ENCODE assay signal across 8 cellular contexts in the genomic region with DNA sequence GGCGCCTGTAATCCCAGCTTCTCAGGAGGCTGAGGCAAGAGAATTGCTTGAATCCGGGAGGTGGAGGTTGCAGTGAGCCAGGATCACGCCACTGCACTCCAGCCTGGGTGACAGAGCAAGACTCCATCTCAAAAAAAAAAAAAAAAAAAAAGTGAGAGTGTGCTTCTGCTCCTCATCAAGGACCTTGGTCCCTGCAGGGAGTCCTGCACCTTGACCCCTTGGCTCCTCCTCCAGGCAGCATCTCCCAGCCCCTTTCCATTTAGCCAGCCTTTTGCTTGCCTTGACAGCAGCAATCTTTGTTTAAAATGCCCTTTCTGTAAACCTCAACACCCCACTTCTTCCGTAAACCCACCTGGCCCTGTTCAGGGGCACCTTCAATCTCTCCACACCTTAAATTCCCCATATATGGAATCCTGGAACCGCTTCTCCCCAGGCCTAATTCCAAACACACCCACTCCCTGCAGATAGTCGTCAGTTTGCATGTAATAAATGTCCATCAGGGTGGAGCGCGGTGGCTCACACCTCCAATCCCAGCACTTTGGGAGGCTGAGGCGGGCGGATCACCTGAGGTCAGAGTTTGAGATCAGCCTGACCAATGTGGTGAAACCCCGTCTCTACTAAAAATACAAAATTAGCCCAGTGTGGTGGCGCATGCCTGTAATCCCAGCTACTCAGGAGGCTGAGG.
A peak's percentile ranks its signal among the peaks of the same experiment; 100 is the strongest.
DNase-seq lines count a peak whose midpoint lies in the region; ATAC-seq, FAIRE-seq and TF ChIP-seq lines count a peak whose summit lies in the region.
"Not testable (repeated sequence)": the region's sequence is repeated elsewhere in the genome, so short reads cannot be mapped to it uniquely, and the experiment has no call there.

No MANE protein-coding gene starts in this region.

- H3K27me3 ChIP-seq in CD4-positive, CD25-positive, alpha-beta regulatory T cell (ENCODE audit: control insufficient read depth, insufficient read depth, low read length); H9 (ENCODE audit: insufficient read depth, low read length); small intestine (ENCODE audit: control insufficient read depth in 2 of 2, insufficient read depth in 2 of 2, low read length in 2 of 2): not testable (repeated sequence)

- not testable (repeated sequence) for FAIRE-seq in small intestine (lab: Jason Lieb, UNC)

- not testable (repeated sequence) for H3K14ac ChIP-seq in H9 (ENCODE audit: insufficient read depth, low read length)

- H2AFZ ChIP-seq in H9 (ENCODE audit: low read length), result not testable (repeated sequence)

- H3K4ac ChIP-seq in H9 (ENCODE audit: low read depth, low read length), result not testable (repeated sequence)

- not testable (repeated sequence) for H3K79me1 ChIP-seq in H9 (ENCODE audit: insufficient read depth, low read depth, low read length, poor library complexity, severe bottlenecking)

- H4K8ac ChIP-seq in H9 (replicated peaks; ENCODE audit: insufficient read length, low read depth, low read length), result not testable (repeated sequence)

- CTCF ChIA-PET in WTC11 (lab: Charles Lee), result not testable (repeated sequence)

- H3K4me3 Mint-ChIP-seq in CD4-positive, CD25-positive, alpha-beta regulatory T cell, result peak overlapping the region in 1 of 4 donors; percentile 22
- not testable (repeated sequence) for H3K4me3 Mint-ChIP-seq in H9; WTC11; activated naive CD8-positive, alpha-beta T cell; nephron progenitor cell
- peak overlapping the region; percentile 3 for H3K4me3 Mint-ChIP-seq in endothelial cell (ENCODE audit: unreplicated experiment)

- not testable (repeated sequence) for H3K56ac ChIP-seq in H9 (ENCODE audit: insufficient read length, low read depth, low read length)

- not testable (repeated sequence) for H2AK5ac ChIP-seq in H9 (ENCODE audit: insufficient read length, low read length)

- H3T11ph ChIP-seq in H9 (ENCODE audit: low read length), result not testable (repeated sequence)

- WGBS in H9 (ENCODE audit: extremely low coverage, insufficient read length, low lambda C conversion rate), result no CpG with 5 or more reads among the region's 12 CpGs
- 49 to 81% (median 67%) methylated on average over 11 to 12 of the region's 12 CpGs for WGBS in small intestine, 3 donors

- not testable (repeated sequence) for H3K4me2 ChIP-seq in H9 (ENCODE audit: insufficient read depth, insufficient read length, low read length)

- H3K23me2 ChIP-seq in H9 (ENCODE audit: insufficient read length, low read depth, low read length, poor library complexity, severe bottlenecking), result not testable (repeated sequence)

- H3K9ac ChIP-seq in H9 (ENCODE audit: extremely low read depth, insufficient read length, low read length), result not testable (repeated sequence)

- H3K27ac ChIP-seq in CD4-positive, CD25-positive, alpha-beta regulatory T cell (ENCODE audit: insufficient read depth, low read length, poor library complexity, severe bottlenecking); H9 (ENCODE audit: insufficient read length, low read depth, low read length); small intestine (ENCODE audit: low read depth in 1 of 2, low read length in 1 of 2): not testable (repeated sequence)

- not testable (repeated sequence) for H4K20me1 ChIP-seq in H9 (ENCODE audit: control insufficient read depth, insufficient read depth, insufficient read length)

- not testable (repeated sequence) for H3K36me3 Mint-ChIP-seq in CD4-positive, CD25-positive, alpha-beta regulatory T cell; activated naive CD8-positive, alpha-beta T cell
- peaks cover 45 to 78% (median 66%) of the 10 kb centered on the region in 3 experiments; a peak in 6 of 7 replicates for H3K36me3 Mint-ChIP-seq in H9 (ENCODE audit: insufficient read depth in 1 of 3, low read depth in 3 of 3)
- peaks cover 60% of the 10 kb centered on the region for H3K36me3 Mint-ChIP-seq in WTC11
- peaks cover 29% of the 10 kb centered on the region for H3K36me3 Mint-ChIP-seq in endothelial cell (ENCODE audit: low read depth, unreplicated experiment)
- peaks cover 69% of the 10 kb centered on the region for H3K36me3 Mint-ChIP-seq in nephron progenitor cell (ENCODE audit: low read depth)

- not testable (repeated sequence) for H3K36me3 ChIP-seq in CD4-positive, CD25-positive, alpha-beta regulatory T cell (ENCODE audit: control insufficient read depth, insufficient read depth, low read length); small intestine (ENCODE audit: control insufficient read depth in 2 of 2, insufficient read depth in 2 of 2, low read length in 2 of 2)

- TF ChIP-seq CTCF in H9 (conservative IDR thresholded peaks at IDR 0.05); WTC11 (IDR thresholded peaks at IDR 0.05); endothelial cell (IDR thresholded peaks at IDR 0.05; ENCODE audit: unreplicated experiment); nephron progenitor cell (IDR thresholded peaks at IDR 0.05): not testable (repeated sequence)

- not testable (repeated sequence) for H3K9me3 Mint-ChIP-seq in CD4-positive, CD25-positive, alpha-beta regulatory T cell; H9; WTC11; activated naive CD8-positive, alpha-beta T cell (ENCODE audit: low read depth); endothelial cell (ENCODE audit: unreplicated experiment)
- H3K9me3 Mint-ChIP-seq in nephron progenitor cell, result peaks cover 12% of the 10 kb centered on the region

- H2BK5ac ChIP-seq in H9 (ENCODE audit: insufficient read length, low read length), result not testable (repeated sequence)

- not testable (repeated sequence) for H4K5ac ChIP-seq in H9 (ENCODE audit: insufficient read length, low read depth, low read length)

- not testable (repeated sequence) for H2BK120ac ChIP-seq in H9 (ENCODE audit: low read depth, low read length, poor library complexity, severe bottlenecking)

- H3K9me3 ChIP-seq in CD4-positive, CD25-positive, alpha-beta regulatory T cell (ENCODE audit: control insufficient read depth in 2 of 2, low read length in 2 of 2); H9 (ENCODE audit: control insufficient read depth, low read depth, low read length); small intestine (ENCODE audit: control insufficient read depth, low read depth): not testable (repeated sequence)

- H2BK15ac ChIP-seq in H9 (ENCODE audit: low read depth, low read length), result not testable (repeated sequence)

- not testable (repeated sequence) for H3K4me3 ChIP-seq in CD4-positive, CD25-positive, alpha-beta regulatory T cell (ENCODE audit: low read depth, low read length); small intestine (ENCODE audit: low read depth in 1 of 2, low read length in 2 of 2)

- H2BK20ac ChIP-seq in H9 (ENCODE audit: low read depth, low read length, poor library complexity, severe bottlenecking), result not testable (repeated sequence)

- not testable (repeated sequence) for H3K4me1 ChIP-seq in CD4-positive, CD25-positive, alpha-beta regulatory T cell (ENCODE audit: control insufficient read depth, insufficient read depth, low read length, poor library complexity, severe bottlenecking); H9 (ENCODE audit: insufficient read depth, low read length); small intestine (ENCODE audit: control insufficient read depth in 2 of 2, insufficient read depth in 1 of 2, low read depth in 1 of 2, low read length in 1 of 2)

- not testable (repeated sequence) for H4K91ac ChIP-seq in H9 (ENCODE audit: insufficient read length, low read depth, low read length)

- peaks cover 8 to 27% (median 20%) of the 10 kb centered on the region in 4 donors for H3K4me1 Mint-ChIP-seq in CD4-positive, CD25-positive, alpha-beta regulatory T cell
- H3K4me1 Mint-ChIP-seq in H9 (peaks cover 19 to 30% of the 10 kb centered on the region in 2 experiments), WTC11 (peaks cover 11% of the 10 kb centered on the region), nephron progenitor cell (peaks cover 29% of the 10 kb centered on the region)
- not testable (repeated sequence) for H3K4me1 Mint-ChIP-seq in activated naive CD8-positive, alpha-beta T cell (ENCODE audit: low read depth); endothelial cell (ENCODE audit: unreplicated experiment)

- not testable (repeated sequence) for H2BK12ac ChIP-seq in H9 (ENCODE audit: insufficient read length, low read depth, low read length)

- H3K23ac ChIP-seq in H9 (ENCODE audit: insufficient read length, low read depth, low read length), result not testable (repeated sequence)

- ATAC-seq in CD4-positive, CD25-positive, alpha-beta regulatory T cell (ENCODE audit: low read depth in 2 of 2); WTC11: not testable (repeated sequence)
- peak; percentile 54 for ATAC-seq in left lobe of liver

- not testable (repeated sequence) for DNase-seq in CD4-positive, CD25-positive, alpha-beta regulatory T cell; H9; WTC11 (ENCODE audit: low spot score); endothelial cell (ENCODE audit: low spot score); left lobe of liver (ENCODE audit: low spot score); nephron progenitor cell
- peak; percentile 70 for DNase-seq in small intestine

- H3K27ac Mint-ChIP-seq in CD4-positive, CD25-positive, alpha-beta regulatory T cell, result peak overlapping the region in 2 of 3 donors; percentile 53 to 76
- peak overlapping the region; percentile 64 to 89 (median 69); a peak in 5 of 7 replicates for H3K27ac Mint-ChIP-seq in H9
- peak overlapping the region; percentile 36; the same call in 1 of the 2 replicates for H3K27ac Mint-ChIP-seq in WTC11
- H3K27ac Mint-ChIP-seq in activated naive CD8-positive, alpha-beta T cell, result peak overlapping the region; percentile 70
- not testable (repeated sequence) for H3K27ac Mint-ChIP-seq in endothelial cell (ENCODE audit: unreplicated experiment)
- H3K27ac Mint-ChIP-seq in nephron progenitor cell, result peak overlapping the region; percentile 92

- H3K79me2 ChIP-seq in H9 (ENCODE audit: insufficient read depth, low read length), result not testable (repeated sequence)

- not testable (repeated sequence) for H3K27me3 Mint-ChIP-seq in CD4-positive, CD25-positive, alpha-beta regulatory T cell; H9 (ENCODE audit: low read depth); WTC11 (ENCODE audit: low read depth); activated naive CD8-positive, alpha-beta T cell; endothelial cell (ENCODE audit: unreplicated experiment); nephron progenitor cell (ENCODE audit: low read depth, poor library complexity)

- POLR2A ChIA-PET in WTC11 (lab: Charles Lee), result not testable (repeated sequence)

- H3K18ac ChIP-seq in H9 (ENCODE audit: insufficient read length, low read depth, low read length), result not testable (repeated sequence)
